20 cellular contexts compared by ENCODE assay signal in the genomic region with DNA sequence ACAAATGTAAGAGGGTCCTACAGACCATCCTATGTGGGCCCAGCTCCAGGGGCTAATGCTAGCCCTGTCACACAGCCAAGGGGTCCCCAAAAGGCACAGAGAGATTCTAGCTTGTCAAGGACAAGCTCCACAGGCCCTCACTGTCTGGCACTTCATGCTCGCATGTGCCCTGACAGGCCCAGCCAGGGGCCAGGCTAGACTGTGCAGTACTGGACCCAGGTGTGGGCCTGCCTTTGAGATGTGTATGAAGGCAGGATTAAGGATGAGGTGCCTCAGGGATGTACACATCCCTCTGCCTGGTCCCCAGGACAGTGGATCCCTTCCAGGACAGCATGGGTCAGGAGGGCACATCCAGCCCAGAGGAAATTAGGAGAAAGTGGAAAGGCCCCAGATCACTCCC. TPM values are rescaled to one million over a fixed set of nuclear protein-coding genes. Genes with fewer than 3 reads are reported as not detected.
"Had no signal": no experiment of that assay in that cellular context is flagged by ENCODE, and none has a peak within 500 bp of the region (broad histone marks: within the 10 kb centered on the region; RNA-seq: fewer than 3 reads in every experiment).

No MANE protein-coding gene starts in this region.

- H3K36me3 Mint-ChIP-seq: brain; memory B cell; naive thymus-derived CD4-positive, alpha-beta T cell; stimulated activated memory B cell treated with anti-CD40 and anti-IgM and Interleukin-4, amounts not matched to agents 10 μg/mL and 1 μg/mL and 100 μg/mL, for 72 hours had no signal

- H3K27me3 Mint-ChIP-seq: activated CD8-positive, alpha-beta T cell treated with anti-CD3 and anti-CD28 coated beads for 36 hours; brain; stimulated activated memory B cell treated with anti-CD40 and anti-IgM and Interleukin-4, amounts not matched to agents 10 μg/mL and 1 μg/mL and 100 μg/mL, for 72 hours had no signal

- H3K4me3 Mint-ChIP-seq: activated CD8-positive, alpha-beta T cell treated with anti-CD3 and anti-CD28 coated beads for 36 hours; activated T-helper 17 cell treated with anti-CD3 and anti-CD28 coated beads, Interleukin-2, amount 50 U/mL, for 72 hours; brain; memory B cell; naive thymus-derived CD4-positive, alpha-beta T cell; stimulated activated memory B cell treated with anti-CD40 and anti-IgM and Interleukin-4, amounts not matched to agents 10 μg/mL and 1 μg/mL and 100 μg/mL, for 72 hours had no signal

- H3K36me3 ChIP-seq: pancreas had no signal

- H3K27me3 ChIP-seq: pancreas, testis had no signal

- H3K4me1 ChIP-seq: pancreas, testis had no signal

- H3K9me3 ChIP-seq: mucosa of descending colon, pancreas, testis had no signal

- H3K9me3 Mint-ChIP-seq: activated CD8-positive, alpha-beta T cell treated with anti-CD3 and anti-CD28 coated beads for 36 hours; activated T-helper 17 cell treated with anti-CD3 and anti-CD28 coated beads, Interleukin-2, amount 50 U/mL, for 72 hours; memory B cell; stimulated activated memory B cell treated with anti-CD40 and anti-IgM and Interleukin-4, amounts not matched to agents 10 μg/mL and 1 μg/mL and 100 μg/mL, for 72 hours had no signal

- ATAC-seq: activated CD8-positive, alpha-beta T cell treated with anti-CD3 and anti-CD28 coated beads for 36 hours; activated T-helper 17 cell treated with anti-CD3 and anti-CD28 coated beads, Interleukin-2, amount 50 U/mL, for 72 hours; mucosa of descending colon; naive thymus-derived CD4-positive, alpha-beta T cell; pancreas; sciatic nerve; stimulated activated memory B cell treated with anti-CD40 and anti-IgM and Interleukin-4, amounts not matched to agents 10 μg/mL and 1 μg/mL and 100 μg/mL, for 72 hours had no signal

- H3K27ac Mint-ChIP-seq: activated CD8-positive, alpha-beta T cell treated with anti-CD3 and anti-CD28 coated beads for 36 hours; brain; memory B cell; stimulated activated memory B cell treated with anti-CD40 and anti-IgM and Interleukin-4, amounts not matched to agents 10 μg/mL and 1 μg/mL and 100 μg/mL, for 72 hours had no signal

- H3K4me3 ChIP-seq: mucosa of descending colon, pancreas, smooth muscle cell, testis had no signal

- H3K4me1 Mint-ChIP-seq: stimulated activated memory B cell treated with anti-CD40 and anti-IgM and Interleukin-4, amounts not matched to agents 10 μg/mL and 1 μg/mL and 100 μg/mL, for 72 hours had no signal

- H3K27ac ChIP-seq: pancreas, testis had no signal

- DNase-seq: activated CD4-positive, alpha-beta T cell treated with anti-CD3 and anti-CD28 coated beads for 48 hours; activated CD4-positive, CD25-positive, alpha-beta regulatory T cell; activated CD8-positive, alpha-beta T cell treated with anti-CD3 and anti-CD28 coated beads for 36 hours; activated naive CD4-positive, alpha-beta T cell treated with Interleukin-2 at 50 U/mL for 16 hours; activated T-cell treated with anti-CD3 and anti-CD28 coated beads, Interleukin-2, amount 50 U/mL, for 1 hour; central memory CD4-positive, alpha-beta T cell; islet precursor cell; mucosa of descending colon; naive thymus-derived CD4-positive, alpha-beta T cell; pancreas; stimulated activated CD4-positive, alpha-beta T cell treated with anti-CD3 and anti-CD28 coated beads, Interleukin-4, amount 100 ng/mL, for 24 hours; T-helper 1 cell; T-helper 9 cell; testis had no signal

RNA-seq across cellular contexts. Expression of gene VWF, which starts 57.8 kb away (rescaled TPM):
- total RNA-seq: smooth muscle cell had no signal
- polyA plus RNA-seq: naive thymus-derived CD4-positive, alpha-beta T cell had no signal
